In genomic region chr2:32416519-32416918, GRCh38 we compare ENCODE assay signal across 24 cellular contexts.
"Had no signal": no experiment of that assay in that cellular context is flagged by ENCODE, and none has a peak within 500 bp of the region (broad histone marks: within the 10 kb centered on the region; RNA-seq: fewer than 3 reads in every experiment).

No MANE protein-coding gene starts in this region.

- FAIRE-seq: HTR-8/SVneo, RCC 7860 had no signal

- DNase-seq: IMR-90, Karpas-422, KG1, MM.1S, NCI-H1092 treated with DMSO at 0.1 percent for 48 hours, NCI-H1436, NCI-H187, NCI-H2029, NCI-H2081 treated with DMSO at 0.1 percent for 48 hours, NCI-H2171, NCI-H226, NCI-H446, NCI-H510A, NCI-H524 treated with DMSO at 0.1 percent for 48 hours, NCI-H69, NCI-H774, Right ventricle myocardium superior, RPMI8226, SIG-M5, SK-N-SH had no signal

- H3K9ac ChIP-seq: SK-N-SH had no signal

- H3K4me2 ChIP-seq: SK-N-SH had no signal

- H3K4me3 ChIP-seq: SJSA1 had no signal

- H3K27ac ChIP-seq: HL-60, SJSA1 had no signal

- H3K9me3 ChIP-seq: SJSA1, SK-N-SH had no signal

- H3K27me3 ChIP-seq: SJSA1 had no signal
